15 cellular contexts compared by ENCODE assay signal in the genomic region with DNA sequence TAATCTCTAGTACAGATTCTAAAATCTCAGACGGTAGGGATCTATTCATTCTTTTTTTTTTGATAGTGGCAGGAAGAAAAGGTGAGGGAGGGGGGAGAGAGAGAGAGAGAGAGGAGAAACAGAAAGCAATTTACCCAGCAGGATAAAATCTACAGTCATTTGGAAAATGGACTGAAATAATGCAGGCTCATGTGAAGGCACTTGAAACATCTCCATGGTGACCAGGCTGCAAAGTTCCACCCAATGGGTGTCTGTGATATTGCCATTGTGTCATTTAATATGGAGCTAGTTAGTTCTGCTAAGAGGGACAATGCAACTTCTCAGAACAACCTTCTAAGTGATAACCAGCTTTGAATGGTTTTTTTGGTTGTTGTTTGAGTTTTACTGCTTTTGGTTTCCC.
A peak's percentile ranks its signal among the peaks of the same experiment; 100 is the strongest.
DNase-seq lines count a peak whose midpoint lies in the region; ATAC-seq and TF ChIP-seq lines count a peak whose summit lies in the region.
"Had no signal": no experiment of that assay in that cellular context is flagged by ENCODE, and none has a peak within 500 bp of the region (broad histone marks: within the 10 kb centered on the region; RNA-seq: fewer than 3 reads in every experiment).

No MANE protein-coding gene starts in this region.

- 6 to 37% (median 17%) methylated on average over 1 of the region's 1 CpG for WGBS in stomach, 5 donors

- H3K4me3 ChIP-seq in left ventricle myocardium inferior (no peak overlapping the region), stomach (no peak overlapping the region)
- H3K4me3 ChIP-seq: BLaER1 treated with 17β-estradiol and CSF1 and Interleukin-3, amounts not matched to agents 10 nM and 100 nM; SK-N-MC; vagina had no signal

- DNase-seq in left kidney (ENCODE audit: low read depth, low spot score): peak; percentile 29
- DNase-seq in left ventricle myocardium inferior: no peak
- no peak for DNase-seq in stomach
- DNase-seq: DND-41; immature natural killer cell; NCI-H2081 treated with DMSO at 0.1 percent for 48 hours; nucleus accumbens; stimulated activated naive CD8-positive, alpha-beta T cell treated with anti-CD3 and anti-CD28 coated beads, Interleukin-15, Interleukin-2, amounts not matched to agents 100 U/mL and 50 U/mL, for 24 hours had no signal

- no peak overlapping the region for H3K27ac ChIP-seq in left ventricle myocardium inferior (replicated peaks)
- no peak overlapping the region for H3K27ac ChIP-seq in stomach
- H3K27ac ChIP-seq: BLaER1 treated with 17β-estradiol and CSF1 and Interleukin-3, amounts not matched to agents 10 nM and 100 nM; SK-N-MC; vagina had no signal

- ATAC-seq in GM18520 (IDR thresholded peaks at IDR 0.05; ENCODE audit: unreplicated experiment) (peak; percentile 68), GM21390 (IDR thresholded peaks at IDR 0.05; ENCODE audit: unreplicated experiment) (peak; percentile 58), HG03378 (IDR thresholded peaks at IDR 0.05; ENCODE audit: unreplicated experiment) (peak; percentile 58), HG03520 (IDR thresholded peaks at IDR 0.05; ENCODE audit: unreplicated experiment) (no peak)
- ATAC-seq: stimulated activated naive CD8-positive, alpha-beta T cell treated with anti-CD3 and anti-CD28 coated beads, Interleukin-15, Interleukin-2, amounts not matched to agents 100 U/mL and 50 U/mL, for 24 hours had no signal

- H3K27me3 ChIP-seq in left ventricle myocardium inferior (ENCODE audit: low read depth): no peaks in the 10 kb centered on the region
- H3K27me3 ChIP-seq in stomach: no peaks in the 10 kb centered on the region
- H3K27me3 ChIP-seq: BLaER1 treated with 17β-estradiol and CSF1 and Interleukin-3, amounts not matched to agents 10 nM and 100 nM; vagina had no signal

- H3K36me3 ChIP-seq in left ventricle myocardium inferior: no peaks in the 10 kb centered on the region
- no peaks in the 10 kb centered on the region for H3K36me3 ChIP-seq in stomach
- H3K36me3 ChIP-seq: BLaER1 treated with 17β-estradiol and CSF1 and Interleukin-3, amounts not matched to agents 10 nM and 100 nM; vagina had no signal

- H3K4me1 ChIP-seq in left ventricle myocardium inferior: no peaks in the 10 kb centered on the region
- no peaks in the 10 kb centered on the region for H3K4me1 ChIP-seq in stomach
- H3K4me1 ChIP-seq: BLaER1 treated with 17β-estradiol and CSF1 and Interleukin-3, amounts not matched to agents 10 nM and 100 nM; vagina had no signal

- peaks cover 9% of the 10 kb centered on the region for H3K9me3 ChIP-seq in left ventricle myocardium inferior (replicated peaks)
- no peaks in the 10 kb centered on the region for H3K9me3 ChIP-seq in stomach
- H3K9me3 ChIP-seq: vagina had no signal

- intact Hi-C loops in left ventricle myocardium inferior (cut with micrococcal nuclease) (no loop called here), stomach (cut with DNase I; ENCODE audit: low total_unique reads) (no loop called here)

- TF ChIP-seq CTCF in left ventricle myocardium inferior (IDR thresholded peaks at IDR 0.05; ENCODE audit: borderline replicate concordance) (no peak), stomach (IDR thresholded peaks at IDR 0.05) (no peak)

- TF ChIP-seq POLR2A in stomach (IDR thresholded peaks at IDR 0.05): no peak

- TF ChIP-seq EP300 in stomach (IDR thresholded peaks at IDR 0.05): no peak
